Comparison of ENCODE assay signal across 1 cellular context in genomic region chr18:77066101-77066500, GRCh38.
TF ChIP-seq lines count a peak whose summit lies in the region.

No MANE protein-coding gene starts in this region.

TF ChIP-seq in GM23338, 12 proteins besides CTCF, POLR2A, EP300 and RAD21 (continued from another document):
- TF ChIP-seq ZNF462 (CRISPR knock-in tag; IDR thresholded peaks at IDR 0.05), result no peak
- TF ChIP-seq, protein P1, sequence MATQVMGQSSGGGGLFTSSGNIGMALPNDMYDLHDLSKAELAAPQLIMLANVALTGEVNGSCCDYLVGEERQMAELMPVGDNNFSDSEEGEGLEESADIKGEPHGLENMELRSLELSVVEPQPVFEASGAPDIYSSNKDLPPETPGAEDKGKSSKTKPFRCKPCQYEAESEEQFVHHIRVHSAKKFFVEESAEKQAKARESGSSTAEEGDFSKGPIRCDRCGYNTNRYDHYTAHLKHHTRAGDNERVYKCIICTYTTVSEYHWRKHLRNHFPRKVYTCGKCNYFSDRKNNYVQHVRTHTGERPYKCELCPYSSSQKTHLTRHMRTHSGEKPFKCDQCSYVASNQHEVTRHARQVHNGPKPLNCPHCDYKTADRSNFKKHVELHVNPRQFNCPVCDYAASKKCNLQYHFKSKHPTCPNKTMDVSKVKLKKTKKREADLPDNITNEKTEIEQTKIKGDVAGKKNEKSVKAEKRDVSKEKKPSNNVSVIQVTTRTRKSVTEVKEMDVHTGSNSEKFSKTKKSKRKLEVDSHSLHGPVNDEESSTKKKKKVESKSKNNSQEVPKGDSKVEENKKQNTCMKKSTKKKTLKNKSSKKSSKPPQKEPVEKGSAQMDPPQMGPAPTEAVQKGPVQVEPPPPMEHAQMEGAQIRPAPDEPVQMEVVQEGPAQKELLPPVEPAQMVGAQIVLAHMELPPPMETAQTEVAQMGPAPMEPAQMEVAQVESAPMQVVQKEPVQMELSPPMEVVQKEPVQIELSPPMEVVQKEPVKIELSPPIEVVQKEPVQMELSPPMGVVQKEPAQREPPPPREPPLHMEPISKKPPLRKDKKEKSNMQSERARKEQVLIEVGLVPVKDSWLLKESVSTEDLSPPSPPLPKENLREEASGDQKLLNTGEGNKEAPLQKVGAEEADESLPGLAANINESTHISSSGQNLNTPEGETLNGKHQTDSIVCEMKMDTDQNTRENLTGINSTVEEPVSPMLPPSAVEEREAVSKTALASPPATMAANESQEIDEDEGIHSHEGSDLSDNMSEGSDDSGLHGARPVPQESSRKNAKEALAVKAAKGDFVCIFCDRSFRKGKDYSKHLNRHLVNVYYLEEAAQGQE (IDR thresholded peaks at IDR 0.05; ENCODE audit: unreplicated experiment), result no peak
- TF ChIP-seq EZH2phosphoT487 (IDR thresholded peaks at IDR 0.05; ENCODE audit: unreplicated experiment), result no peak
- no peak for TF ChIP-seq JUNB (IDR thresholded peaks at IDR 0.05; ENCODE audit: unreplicated experiment)
- no peak for TF ChIP-seq CREB1 (CRISPR knock-in tag; IDR thresholded peaks at IDR 0.05; ENCODE audit: low read depth)
- no peak for TF ChIP-seq STAT1 (IDR thresholded peaks at IDR 0.05; ENCODE audit: unreplicated experiment)
- TF ChIP-seq NANOG (IDR thresholded peaks at IDR 0.05; ENCODE audit: borderline replicate concordance), result no peak
- TF ChIP-seq EZH2 (IDR thresholded peaks at IDR 0.05; ENCODE audit: low read depth, unreplicated experiment), result no peak
